10 cellular contexts compared by ENCODE assay signal in genomic region chr1:46535063-46535462, GRCh38. TPM values are rescaled to one million over a fixed set of nuclear protein-coding genes. Genes with fewer than 3 reads are reported as not detected.
DNase-seq lines count a peak whose midpoint lies in the region; ATAC-seq and TF ChIP-seq lines count a peak whose summit lies in the region.
"Had no signal": no experiment of that assay in that cellular context is flagged by ENCODE, and none has a peak within 500 bp of the region (broad histone marks: within the 10 kb centered on the region; RNA-seq: fewer than 3 reads in every experiment).

No MANE protein-coding gene starts in this region.

- peaks cover 11% of the 10 kb centered on the region for H3K27me3 Mint-ChIP-seq in activated CD4-positive, alpha-beta T cell treated with anti-CD3 and anti-CD28 coated beads for 36 hours
- peaks cover 9% of the 10 kb centered on the region for H3K27me3 Mint-ChIP-seq in activated T-cell treated with anti-CD3 and anti-CD28 coated beads, Interleukin-2, amount 50 U/mL, for 24 hours

- peaks cover 9% of the 10 kb centered on the region for H3K4me1 Mint-ChIP-seq in activated CD4-positive, alpha-beta T cell treated with anti-CD3 and anti-CD28 coated beads for 36 hours
- peaks cover 10% of the 10 kb centered on the region for H3K4me1 Mint-ChIP-seq in activated T-cell treated with anti-CD3 and anti-CD28 coated beads, Interleukin-2, amount 50 U/mL, for 24 hours (ENCODE audit: low read depth)

- H3K4me1 ChIP-seq in spleen: peaks cover 0 to 18% (median 10%) of the 10 kb centered on the region in 6 donors

- no peaks in the 10 kb centered on the region for H3K9me3 ChIP-seq in spleen
- H3K9me3 ChIP-seq: SJSA1 had no signal

- TF ChIP-seq POLR2A in spleen (IDR thresholded peaks at IDR 0.05): no peak

- intact Hi-C loops in activated CD4-positive, alpha-beta T cell treated with anti-CD3 and anti-CD28 coated beads for 36 hours (cut with DNase I, micrococcal nuclease): no loop called here
- intact Hi-C loops in spleen (cut with DNase I; ENCODE audit: low total_unique reads): no loop called here

- TF ChIP-seq CTCF in retinal pigment epithelial cell (conservative IDR thresholded peaks at IDR 0.05; ENCODE audit: low read depth, low read length) (peak; percentile 78), spleen (IDR thresholded peaks at IDR 0.05 in 8 of 11, conservative IDR thresholded peaks at IDR 0.05 in 3 of 11) (peak in 2 of 11 experiments; percentile 11 to 18)

- no peak overlapping the region for H3K27ac Mint-ChIP-seq in activated CD4-positive, alpha-beta T cell treated with anti-CD3 and anti-CD28 coated beads for 36 hours
- H3K27ac Mint-ChIP-seq in activated T-cell treated with anti-CD3 and anti-CD28 coated beads, Interleukin-2, amount 50 U/mL, for 24 hours: no peak overlapping the region

- CTCF ChIA-PET in activated CD4-positive, alpha-beta T cell treated with anti-CD3 and anti-CD28 coated beads for 36 hours (lab: Charles Lee): interaction anchor here (0.5 to 2.6 kb wide), 12 partner anchors 9 to 197 kb away, joined by 3 to 17 read pairs (median 4); no protein-coding TSS in a partner anchor

- DNase-seq in activated CD4-positive, alpha-beta T cell treated with anti-CD3 and anti-CD28 coated beads for 36 hours: peak; percentile 53
- DNase-seq in activated CD4-positive, alpha-beta T cell treated with anti-CD3 and anti-CD28 coated beads for 1 hour: no peak
- peak; percentile 21 for DNase-seq in NCI-H1105 (lab: John Stamatoyannopoulos, UW)
- peak; percentile 12 for DNase-seq in cerebellar cortex (ENCODE audit: low spot score)
- DNase-seq in retinal pigment epithelial cell (ENCODE audit: low read depth): no peak
- no peak for DNase-seq in NCI-H446 (lab: John Stamatoyannopoulos, UW)
- DNase-seq in spleen: no peak
- DNase-seq in activated T-cell treated with anti-CD3 and anti-CD28 coated beads, Interleukin-2, amount 50 U/mL, for 24 hours: no peak

- H3K36me3 ChIP-seq in spleen: no peaks in the 10 kb centered on the region
- H3K36me3 ChIP-seq: SJSA1 had no signal

- WGBS in spleen, 5 donors: 42 to 71% (median 60%) methylated on average over 2 of the region's 2 CpGs

- H3K27ac ChIP-seq in spleen: no peak overlapping the region
- H3K27ac ChIP-seq: SJSA1 had no signal

- H3K27me3 ChIP-seq in spleen (replicated peaks in 1 of 7): peaks cover 0 to 88% (median 14%) of the 10 kb centered on the region in 7 donors

- no peak overlapping the region for H3K4me3 ChIP-seq in retinal pigment epithelial cell (ENCODE audit: low read length)
- H3K4me3 ChIP-seq in spleen: no peak overlapping the region
- H3K4me3 ChIP-seq: SJSA1 had no signal

- no peak for ATAC-seq in activated CD4-positive, alpha-beta T cell treated with anti-CD3 and anti-CD28 coated beads for 36 hours

- H3K9me3 Mint-ChIP-seq in activated CD4-positive, alpha-beta T cell treated with anti-CD3 and anti-CD28 coated beads for 36 hours (ENCODE audit: low read depth): no peaks in the 10 kb centered on the region
- no peaks in the 10 kb centered on the region for H3K9me3 Mint-ChIP-seq in activated T-cell treated with anti-CD3 and anti-CD28 coated beads, Interleukin-2, amount 50 U/mL, for 24 hours

- H3K4me3 Mint-ChIP-seq in activated CD4-positive, alpha-beta T cell treated with anti-CD3 and anti-CD28 coated beads for 36 hours: no peak overlapping the region
- no peak overlapping the region for H3K4me3 Mint-ChIP-seq in activated T-cell treated with anti-CD3 and anti-CD28 coated beads, Interleukin-2, amount 50 U/mL, for 24 hours

- POLR2A ChIA-PET in activated CD4-positive, alpha-beta T cell treated with anti-CD3 and anti-CD28 coated beads for 36 hours (lab: Charles Lee): no interaction called here

- H3K36me3 Mint-ChIP-seq in activated CD4-positive, alpha-beta T cell treated with anti-CD3 and anti-CD28 coated beads for 36 hours (ENCODE audit: low read depth): no peaks in the 10 kb centered on the region
- no peaks in the 10 kb centered on the region for H3K36me3 Mint-ChIP-seq in activated T-cell treated with anti-CD3 and anti-CD28 coated beads, Interleukin-2, amount 50 U/mL, for 24 hours (ENCODE audit: low read depth)

RNA-seq across cellular contexts. Expression of gene KNCN, which starts 16.4 kb away (rescaled TPM):
- total RNA-seq in activated CD4-positive, alpha-beta T cell treated with anti-CD3 and anti-CD28 coated beads for 36 hours: not detected
- total RNA-seq in spleen: not detected
- polyA plus RNA-seq in spleen: not detected
- total RNA-seq: glomerular endothelial cell, SJSA1 had no signal

RNA-seq across cellular contexts. Expression of gene DMBX1, which starts 45.4 kb away (rescaled TPM):
- under 1 TPM in 1 of 2 experiments, not detected in 1; 0.05 TPM for total RNA-seq in activated CD4-positive, alpha-beta T cell treated with anti-CD3 and anti-CD28 coated beads for 36 hours
- total RNA-seq in spleen: not detected
- not detected for polyA plus RNA-seq in spleen
- total RNA-seq: glomerular endothelial cell, SJSA1 had no signal

Comparison
In these comparisons a context has a peak if more than half of its experiments do, and no peak if none do; other contexts are left out.
1. DNase-seq: peak in activated CD4-positive, alpha-beta T cell treated with anti-CD3 and anti-CD28 coated beads for 36 hours (single experiment), NCI-H1105 (single experiment) and cerebellar cortex (single experiment); none in activated CD4-positive, alpha-beta T cell treated with anti-CD3 and anti-CD28 coated beads for 1 hour (single experiment), retinal pigment epithelial cell (single experiment), NCI-H446 (0 of 2), spleen (single experiment) and activated T-cell treated with anti-CD3 and anti-CD28 coated beads, Interleukin-2, amount 50 U/mL, for 24 hours (single experiment).